In genomic region chr6:167941822-167942221, GRCh38 we compare ENCODE assay signal across 34 cellular contexts. TPM values are rescaled to one million over a fixed set of nuclear protein-coding genes. Genes with fewer than 3 reads are reported as not detected.
"Had no signal": no experiment of that assay in that cellular context is flagged by ENCODE, and none has a peak within 500 bp of the region (broad histone marks: within the 10 kb centered on the region; RNA-seq: fewer than 3 reads in every experiment).

No MANE protein-coding gene starts in this region.

- DNase-seq: activated CD4-positive, alpha-beta memory T cell treated with anti-CD3 and anti-CD28 coated beads for 36 hours; activated CD4-positive, alpha-beta T cell treated with anti-CD3 and anti-CD28 coated beads for 36 hours; activated CD4-positive, alpha-beta T cell treated with anti-CD3 and anti-CD28 coated beads, Interleukin-2, amount 10 ng/mL, durations not matched to agents 24 days and 14 days; activated CD4-positive, CD25-positive, alpha-beta regulatory T cell; activated CD4-positive, CD25-positive, alpha-beta regulatory T cell treated with anti-CD3 and anti-CD28 coated beads, Interleukin-2, amount 50 U/mL, for 72 hours; activated CD8-positive, alpha-beta memory T cell treated with anti-CD3 and anti-CD28 coated beads, Interleukin-2, amount 10 ng/mL, durations not matched to agents 7 days and 5 days; activated CD8-positive, alpha-beta memory T cell treated with anti-CD3 and anti-CD28 coated beads, Interleukin-2, amount 50 U/mL, for 4 hours; activated CD8-positive, alpha-beta T cell treated with anti-CD3 and anti-CD28 coated beads, Interleukin-2, amount 10 ng/mL, durations not matched to agents 7 days and 5 days; activated effector memory CD4-positive, alpha-beta T cell treated with anti-CD3 and anti-CD28 coated beads, Interleukin-2, amount 50 U/mL, for 16 hours; activated naive CD4-positive, alpha-beta T cell treated with anti-CD3 and anti-CD28 coated beads, Interleukin-2, amount 10 ng/mL, durations not matched to agents 7 days and 5 days; activated T-cell treated with anti-CD3 and anti-CD28 coated beads, Interleukin-2, amount 50 U/mL, for 1 hour; activated T-cell treated with anti-CD3 and anti-CD28 coated beads, Interleukin-2, amount 50 U/mL, for 48 hours; amniotic stem cell; anterior cingulate cortex; brain microvascular endothelial cell; dorsolateral prefrontal cortex; effector memory CD4-positive, alpha-beta T cell; esophagus squamous epithelium; foreskin keratinocyte; gastrocnemius medialis; glutamatergic neuron; heart left ventricle; T-helper 2 cell had no signal

- H3K27ac ChIP-seq: brain microvascular endothelial cell, coronary artery, dorsolateral prefrontal cortex, epithelial cell of prostate, esophagus squamous epithelium, foreskin keratinocyte, gastrocnemius medialis, heart left ventricle had no signal

- H3K9me3 ChIP-seq: esophagus squamous epithelium, gastrocnemius medialis, heart left ventricle had no signal

- H3K27me3 ChIP-seq: brain microvascular endothelial cell, dorsolateral prefrontal cortex, esophagus squamous epithelium, foreskin keratinocyte, gastrocnemius medialis, heart left ventricle had no signal

- ATAC-seq: activated CD4-positive, alpha-beta T cell treated with anti-CD3 and anti-CD28 coated beads for 36 hours; activated CD8-positive, alpha-beta memory T cell treated with anti-CD3 and anti-CD28 coated beads, Interleukin-2, amount 10 ng/mL, durations not matched to agents 7 days and 5 days; activated CD8-positive, alpha-beta T cell treated with anti-CD3 and anti-CD28 coated beads, Interleukin-2, amount 10 ng/mL, durations not matched to agents 7 days and 5 days; activated naive CD4-positive, alpha-beta T cell treated with anti-CD3 and anti-CD28 coated beads, Interleukin-2, amount 50 U/mL, for 72 hours; foreskin keratinocyte; gastrocnemius medialis; heart left ventricle had no signal

- H3K4me3 ChIP-seq: coronary artery, dorsolateral prefrontal cortex, esophagus squamous epithelium, gastrocnemius medialis, heart left ventricle had no signal

- H3K4me1 ChIP-seq: esophagus squamous epithelium, gastrocnemius medialis had no signal

- FAIRE-seq: astrocyte, bronchial epithelial cell, endothelial cell of umbilical vein had no signal

RNA-seq across cellular contexts. Expression of gene KIF25, which starts 55.6 kb away (rescaled TPM):
- total RNA-seq: activated CD4-positive, alpha-beta memory T cell treated with anti-CD3 and anti-CD28 coated beads for 36 hours; activated CD4-positive, alpha-beta T cell treated with anti-CD3 and anti-CD28 coated beads for 36 hours; activated CD4-positive, alpha-beta T cell treated with anti-CD3 and anti-CD28 coated beads, Interleukin-2, amount 10 ng/mL, durations not matched to agents 24 days and 14 days; activated CD8-positive, alpha-beta memory T cell treated with anti-CD3 and anti-CD28 coated beads for 36 hours; activated CD8-positive, alpha-beta memory T cell treated with anti-CD3 and anti-CD28 coated beads, Interleukin-2, amount 10 ng/mL, durations not matched to agents 7 days and 5 days; activated CD8-positive, alpha-beta T cell treated with anti-CD3 and anti-CD28 coated beads, Interleukin-2, amount 10 ng/mL, durations not matched to agents 7 days and 5 days; activated naive CD4-positive, alpha-beta T cell treated with anti-CD3 and anti-CD28 coated beads, Interleukin-2, amount 50 U/mL, for 72 hours; activated T-helper 1 cell treated with anti-CD3 and anti-CD28 coated beads, Interleukin-12 subunit alpha, Interleukin-12 subunit beta, Interleukin-2, Interleukin-4 antibody, amounts not matched to agents 30 ng/mL and 10 ng/mL and 1 ng/mL, durations not matched to agents 14 hours and 24 hours and 36 hours; activated T-helper 2 cell treated with anti-CD3 and anti-CD28 coated beads, Interferon-gamma antibody, Interleukin-2, Interleukin-4, amounts not matched to agents 10 μg/mL and 5 μg/mL and 100 μg/mL, durations not matched to agents 14 hours and 24 hours and 36 hours; astrocyte; bronchial epithelial cell; endothelial cell of umbilical vein; foreskin keratinocyte; T-helper 1 cell treated with Interleukin-12 subunit alpha and Interleukin-12 subunit beta and Interleukin-4 antibody, amounts not matched to agents 30 ng/mL and 1 ng/mL, for 36 hours had no signal
- polyA plus RNA-seq: endothelial cell of umbilical vein, fibroblast of lung, foreskin keratinocyte had no signal
